In the genomic region with DNA sequence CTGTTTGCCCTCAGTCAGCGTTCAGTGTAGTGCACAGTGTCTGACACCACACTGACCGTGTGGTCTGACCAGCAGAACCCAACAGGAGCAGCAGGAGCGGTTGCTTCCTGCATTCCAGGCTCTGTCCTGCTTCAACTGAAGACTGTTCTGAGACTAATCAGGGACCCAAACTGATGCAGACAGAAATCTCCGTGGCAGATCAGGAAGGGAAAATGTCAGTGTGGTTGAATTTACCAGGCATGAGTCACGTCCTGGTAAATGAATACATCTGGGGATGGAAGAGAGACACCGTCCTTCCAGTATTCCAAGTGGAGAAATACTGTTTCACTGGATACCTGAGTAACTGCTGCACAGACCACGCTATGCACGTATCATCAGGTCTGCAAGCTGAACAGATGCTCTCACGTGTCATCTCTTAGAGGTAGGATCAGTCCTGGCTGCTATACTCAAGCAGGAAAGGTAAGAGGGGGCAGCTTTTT, we compare ENCODE assay signal across 8 cellular contexts.
DNase-seq lines count a peak whose midpoint lies in the region; ATAC-seq and TF ChIP-seq lines count a peak whose summit lies in the region.

No MANE protein-coding gene starts in this region.

- H4K20me1 ChIP-seq in SK-N-SH (ENCODE audit: insufficient read depth): no peaks in the 10 kb centered on the region

- no peak for ATAC-seq in GM21723 (IDR thresholded peaks at IDR 0.05; ENCODE audit: unreplicated experiment)

- peaks cover 42% of the 10 kb centered on the region for H3K79me2 ChIP-seq in SK-N-SH (ENCODE audit: insufficient read depth)

- peak; percentile 97 for DNase-seq in GM04504 (ENCODE audit: low read depth)
- peak; percentile 74 for DNase-seq in SK-N-SH
- DNase-seq in fibroblast of the conjunctiva (ENCODE audit: low read depth): peak; percentile 63
- peak; percentile 82 for DNase-seq in retinal pigment epithelial cell (ENCODE audit: low read depth)
- no peak for DNase-seq in superior temporal gyrus (ENCODE audit: extremely low spot score)
- no peak for DNase-seq in NCI-H1105 treated with DMSO at 0.1 percent for 48 hours (lab: John Stamatoyannopoulos, UW)
- DNase-seq in effector CD8-positive, alpha-beta T cell (lab: John Stamatoyannopoulos, UW): no peak

- TF ChIP-seq CTCF in SK-N-SH (IDR thresholded peaks at IDR 0.05) (no peak), retinal pigment epithelial cell (conservative IDR thresholded peaks at IDR 0.05; ENCODE audit: low read depth, low read length) (no peak)

- peaks cover 29% of the 10 kb centered on the region for H3F3A ChIP-seq in SK-N-SH (replicated peaks; ENCODE audit: insufficient read depth)

- CTCF ChIA-PET in SK-N-SH (lab: Yijun Ruan, JAX): interaction anchor here (0.9 to 5.8 kb wide), 8 partner anchors 11 to 577 kb away, joined by 3 to 49 read pairs (median 4); no protein-coding TSS in a partner anchor

- POLR2A ChIA-PET in SK-N-SH (lab: Yijun Ruan, JAX): no interaction called here

- H3K9ac ChIP-seq in SK-N-SH: peak overlapping the region; percentile 72

- no peaks in the 10 kb centered on the region for H3K9me3 ChIP-seq in SK-N-SH

- TF ChIP-seq RAD21 in SK-N-SH (IDR thresholded peaks at IDR 0.05; ENCODE audit: low read length): no peak; the same call in 1 of the 2 replicates

- H3K4me1 ChIP-seq in SK-N-SH (ENCODE audit: control insufficient read depth in 1 of 2, insufficient read depth in 2 of 2, low read depth in 1 of 2, low read length in 1 of 2): peaks cover 34 to 39% of the 10 kb centered on the region in 2 experiments

- H3K36me3 ChIP-seq in SK-N-SH (replicated peaks in 1 of 2; ENCODE audit: control insufficient read depth in 1 of 2, insufficient read depth in 2 of 2, low read length in 1 of 2): no peaks in the 10 kb centered on the region

- peak overlapping the region; percentile 93 to 94 for H3K27ac ChIP-seq in SK-N-SH (ENCODE audit: low read depth in 2 of 2, low read length in 1 of 2)

- no peak overlapping the region for H2AFZ ChIP-seq in SK-N-SH (ENCODE audit: low read depth)

- peak overlapping the region; percentile 37 to 56; a peak in 3 of 4 replicates for H3K4me3 ChIP-seq in SK-N-SH (ENCODE audit: low read depth in 2 of 2, low read length in 1 of 2)
- peak overlapping the region; percentile 44 for H3K4me3 ChIP-seq in retinal pigment epithelial cell (ENCODE audit: low read length)

- TF ChIP-seq EP300 in SK-N-SH (IDR thresholded peaks at IDR 0.05; ENCODE audit: borderline replicate concordance in 1 of 2, low read depth in 1 of 2, low read length in 1 of 2): peak; percentile 89 to 100

- 4% methylated on average over 9 of the region's 9 CpGs for WGBS in SK-N-SH (ENCODE audit: low lambda C conversion rate)

- no peaks in the 10 kb centered on the region for H3K9me2 ChIP-seq in SK-N-SH

- H3K4me2 ChIP-seq in SK-N-SH: peak overlapping the region; percentile 79

- no peaks in the 10 kb centered on the region for H3K27me3 ChIP-seq in SK-N-SH (ENCODE audit: insufficient read depth)

TF ChIP-seq in SK-N-SH, 30 proteins besides CTCF, POLR2A, EP300 and RAD21 (continues in another document):
- TF ChIP-seq TEAD4 (IDR thresholded peaks at IDR 0.05; ENCODE audit: borderline replicate concordance, insufficient read depth): peak; percentile 100
- TF ChIP-seq, protein P1, sequence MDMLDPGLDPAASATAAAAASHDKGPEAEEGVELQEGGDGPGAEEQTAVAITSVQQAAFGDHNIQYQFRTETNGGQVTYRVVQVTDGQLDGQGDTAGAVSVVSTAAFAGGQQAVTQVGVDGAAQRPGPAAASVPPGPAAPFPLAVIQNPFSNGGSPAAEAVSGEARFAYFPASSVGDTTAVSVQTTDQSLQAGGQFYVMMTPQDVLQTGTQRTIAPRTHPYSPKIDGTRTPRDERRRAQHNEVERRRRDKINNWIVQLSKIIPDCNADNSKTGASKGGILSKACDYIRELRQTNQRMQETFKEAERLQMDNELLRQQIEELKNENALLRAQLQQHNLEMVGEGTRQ (IDR thresholded peaks at IDR 0.05; ENCODE audit: borderline replicate concordance, low read depth, low read length): no peak
- peak; percentile 99 for TF ChIP-seq FOSL2 (IDR thresholded peaks at IDR 0.05; ENCODE audit: borderline replicate concordance, low read depth)
- peak; percentile 16; the same call in 1 of the 2 replicates for TF ChIP-seq SMC3 (IDR thresholded peaks at IDR 0.05; ENCODE audit: low read depth, low read length)
- TF ChIP-seq MXI1 (IDR thresholded peaks at IDR 0.05; ENCODE audit: low read depth, low read length): peak; percentile 57; the same call in 1 of the 2 replicates
- no peak; the same call in 1 of the 2 replicates for TF ChIP-seq GABPA (IDR thresholded peaks at IDR 0.05; ENCODE audit: low read depth)
- TF ChIP-seq FOXM1 (IDR thresholded peaks at IDR 0.05; ENCODE audit: low read depth): peak; percentile 98
- no peak for TF ChIP-seq RFX5 (IDR thresholded peaks at IDR 0.05; ENCODE audit: low read length)
- TF ChIP-seq NFIC (IDR thresholded peaks at IDR 0.05; ENCODE audit: borderline replicate concordance): peak; percentile 97
- TF ChIP-seq, protein P2, sequence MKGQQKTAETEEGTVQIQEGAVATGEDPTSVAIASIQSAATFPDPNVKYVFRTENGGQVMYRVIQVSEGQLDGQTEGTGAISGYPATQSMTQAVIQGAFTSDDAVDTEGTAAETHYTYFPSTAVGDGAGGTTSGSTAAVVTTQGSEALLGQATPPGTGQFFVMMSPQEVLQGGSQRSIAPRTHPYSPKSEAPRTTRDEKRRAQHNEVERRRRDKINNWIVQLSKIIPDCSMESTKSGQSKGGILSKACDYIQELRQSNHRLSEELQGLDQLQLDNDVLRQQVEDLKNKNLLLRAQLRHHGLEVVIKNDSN (IDR thresholded peaks at IDR 0.05; ENCODE audit: borderline replicate concordance, low read depth): peak; percentile 62; the same call in 1 of the 2 replicates
- TF ChIP-seq, protein P3, sequence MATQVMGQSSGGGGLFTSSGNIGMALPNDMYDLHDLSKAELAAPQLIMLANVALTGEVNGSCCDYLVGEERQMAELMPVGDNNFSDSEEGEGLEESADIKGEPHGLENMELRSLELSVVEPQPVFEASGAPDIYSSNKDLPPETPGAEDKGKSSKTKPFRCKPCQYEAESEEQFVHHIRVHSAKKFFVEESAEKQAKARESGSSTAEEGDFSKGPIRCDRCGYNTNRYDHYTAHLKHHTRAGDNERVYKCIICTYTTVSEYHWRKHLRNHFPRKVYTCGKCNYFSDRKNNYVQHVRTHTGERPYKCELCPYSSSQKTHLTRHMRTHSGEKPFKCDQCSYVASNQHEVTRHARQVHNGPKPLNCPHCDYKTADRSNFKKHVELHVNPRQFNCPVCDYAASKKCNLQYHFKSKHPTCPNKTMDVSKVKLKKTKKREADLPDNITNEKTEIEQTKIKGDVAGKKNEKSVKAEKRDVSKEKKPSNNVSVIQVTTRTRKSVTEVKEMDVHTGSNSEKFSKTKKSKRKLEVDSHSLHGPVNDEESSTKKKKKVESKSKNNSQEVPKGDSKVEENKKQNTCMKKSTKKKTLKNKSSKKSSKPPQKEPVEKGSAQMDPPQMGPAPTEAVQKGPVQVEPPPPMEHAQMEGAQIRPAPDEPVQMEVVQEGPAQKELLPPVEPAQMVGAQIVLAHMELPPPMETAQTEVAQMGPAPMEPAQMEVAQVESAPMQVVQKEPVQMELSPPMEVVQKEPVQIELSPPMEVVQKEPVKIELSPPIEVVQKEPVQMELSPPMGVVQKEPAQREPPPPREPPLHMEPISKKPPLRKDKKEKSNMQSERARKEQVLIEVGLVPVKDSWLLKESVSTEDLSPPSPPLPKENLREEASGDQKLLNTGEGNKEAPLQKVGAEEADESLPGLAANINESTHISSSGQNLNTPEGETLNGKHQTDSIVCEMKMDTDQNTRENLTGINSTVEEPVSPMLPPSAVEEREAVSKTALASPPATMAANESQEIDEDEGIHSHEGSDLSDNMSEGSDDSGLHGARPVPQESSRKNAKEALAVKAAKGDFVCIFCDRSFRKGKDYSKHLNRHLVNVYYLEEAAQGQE (IDR thresholded peaks at IDR 0.05; ENCODE audit: low read depth, low read length): peak; percentile 81
- peak; percentile 79 for TF ChIP-seq GATA2 (CRISPR knock-in tag; IDR thresholded peaks at IDR 0.05)
- TF ChIP-seq TAF1 (IDR thresholded peaks at IDR 0.05; ENCODE audit: borderline replicate concordance, low read depth, low read length): peak; percentile 91
- TF ChIP-seq, protein P4, sequence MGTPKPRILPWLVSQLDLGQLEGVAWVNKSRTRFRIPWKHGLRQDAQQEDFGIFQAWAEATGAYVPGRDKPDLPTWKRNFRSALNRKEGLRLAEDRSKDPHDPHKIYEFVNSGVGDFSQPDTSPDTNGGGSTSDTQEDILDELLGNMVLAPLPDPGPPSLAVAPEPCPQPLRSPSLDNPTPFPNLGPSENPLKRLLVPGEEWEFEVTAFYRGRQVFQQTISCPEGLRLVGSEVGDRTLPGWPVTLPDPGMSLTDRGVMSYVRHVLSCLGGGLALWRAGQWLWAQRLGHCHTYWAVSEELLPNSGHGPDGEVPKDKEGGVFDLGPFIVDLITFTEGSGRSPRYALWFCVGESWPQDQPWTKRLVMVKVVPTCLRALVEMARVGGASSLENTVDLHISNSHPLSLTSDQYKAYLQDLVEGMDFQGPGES (IDR thresholded peaks at IDR 0.05; ENCODE audit: low read depth, low read length): no peak
- TF ChIP-seq, protein P5, sequence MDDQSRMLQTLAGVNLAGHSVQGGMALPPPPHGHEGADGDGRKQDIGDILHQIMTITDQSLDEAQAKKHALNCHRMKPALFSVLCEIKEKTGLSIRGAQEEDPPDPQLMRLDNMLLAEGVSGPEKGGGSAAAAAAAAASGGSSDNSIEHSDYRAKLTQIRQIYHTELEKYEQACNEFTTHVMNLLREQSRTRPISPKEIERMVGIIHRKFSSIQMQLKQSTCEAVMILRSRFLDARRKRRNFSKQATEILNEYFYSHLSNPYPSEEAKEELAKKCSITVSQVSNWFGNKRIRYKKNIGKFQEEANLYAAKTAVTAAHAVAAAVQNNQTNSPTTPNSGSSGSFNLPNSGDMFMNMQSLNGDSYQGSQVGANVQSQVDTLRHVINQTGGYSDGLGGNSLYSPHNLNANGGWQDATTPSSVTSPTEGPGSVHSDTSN (IDR thresholded peaks at IDR 0.05): peak; percentile 99
- peak; percentile 100 for TF ChIP-seq JUND (IDR thresholded peaks at IDR 0.05)
- TF ChIP-seq SIN3A (IDR thresholded peaks at IDR 0.05; ENCODE audit: borderline replicate concordance, low read depth, low read length): peak; percentile 96; the same call in 1 of the 2 replicates
- peak; percentile 96 for TF ChIP-seq RXRA (IDR thresholded peaks at IDR 0.05; ENCODE audit: borderline replicate concordance, low read depth)
- peak; percentile 81; the same call in 1 of the 2 replicates for TF ChIP-seq MEF2A (IDR thresholded peaks at IDR 0.05; ENCODE audit: borderline replicate concordance, low read depth)
- peak; percentile 98 for TF ChIP-seq POLR2AphosphoS5 (IDR thresholded peaks at IDR 0.05; ENCODE audit: low read depth, low read length)

Comparison
In these comparisons a context has a peak if more than half of its experiments do, and no peak if none do; other contexts are left out.
1. DNase-seq: peak in GM04504 (single experiment), SK-N-SH (single experiment), fibroblast of the conjunctiva (single experiment) and retinal pigment epithelial cell (single experiment); none in superior temporal gyrus (single experiment), NCI-H1105 treated with DMSO at 0.1 percent for 48 hours (single experiment) and effector CD8-positive, alpha-beta T cell (single experiment).